Comparison of ENCODE assay signal across 10 cellular contexts in the genomic region with DNA sequence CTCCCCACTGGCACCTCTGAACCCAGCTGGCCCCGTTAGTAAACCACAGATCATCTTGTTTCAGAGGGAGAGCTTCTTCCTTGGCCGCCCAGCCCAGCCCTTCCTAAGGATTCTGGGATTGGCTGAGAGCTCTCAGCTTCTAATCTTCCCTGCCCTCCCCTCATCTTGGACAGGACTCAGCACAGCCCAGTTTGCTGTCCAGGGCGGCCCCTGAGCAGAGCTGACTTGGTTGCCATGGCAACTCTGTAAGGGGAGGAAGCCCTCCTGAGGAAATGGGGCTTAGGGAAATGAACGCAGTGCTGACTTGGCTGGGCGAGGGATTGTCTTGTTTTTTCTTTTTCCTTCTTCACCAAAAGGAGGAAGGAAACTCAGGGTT. TPM values are rescaled to one million over a fixed set of nuclear protein-coding genes. Genes with fewer than 3 reads are reported as not detected.
DNase-seq lines count a peak whose midpoint lies in the region; ATAC-seq and TF ChIP-seq lines count a peak whose summit lies in the region.
"Had no signal": no experiment of that assay in that cellular context is flagged by ENCODE, and none has a peak within 500 bp of the region (broad histone marks: within the 10 kb centered on the region; RNA-seq: fewer than 3 reads in every experiment).

No MANE protein-coding gene starts in this region.

- CTCF ChIA-PET in activated naive CD4-positive, alpha-beta T cell treated with anti-CD3 and anti-CD28 coated beads for 36 hours (lab: Charles Lee), result interaction anchor here (0.7 to 1.3 kb wide), 3 partner anchors 16 to 290 kb away, joined by 3 to 6 read pairs (median 3); no protein-coding TSS in a partner anchor

- intact Hi-C loops in mucosa of descending colon (cut with DNase I, micrococcal nuclease), result loop anchor here in 1 of 2 donors (10.0 kb wide), 1 partner anchor 288 kb away; a partner anchor contains a TSS
- intact Hi-C loops in activated naive CD4-positive, alpha-beta T cell treated with anti-CD3 and anti-CD28 coated beads for 36 hours (cut with micrococcal nuclease), result loop anchor here (5.0 kb wide), 1 partner anchor 40 kb away; a partner anchor contains a TSS

- H3K36me3 ChIP-seq in mucosa of descending colon (ENCODE audit: low read depth), result no peaks in the 10 kb centered on the region

- H3K4me1 Mint-ChIP-seq in activated naive CD4-positive, alpha-beta T cell treated with anti-CD3 and anti-CD28 coated beads for 36 hours (ENCODE audit: low read depth), result peaks cover 13% of the 10 kb centered on the region

- H3K9me3 ChIP-seq in mucosa of descending colon, result no peaks in the 10 kb centered on the region

- peak overlapping the region in 1 of 2 donors; percentile 74 for H3K27ac ChIP-seq in coronary artery

- H3K27ac Mint-ChIP-seq in activated naive CD4-positive, alpha-beta T cell treated with anti-CD3 and anti-CD28 coated beads for 36 hours, result no peak overlapping the region

- DNase-seq in Ammon's horn (ENCODE audit: low spot score) (peak; percentile 49), LHCN-M2 (ENCODE audit: low read depth) (peak; percentile 52), coronary artery (ENCODE audit: low spot score) (peak; percentile 76), mucosa of descending colon (peak in 2 of 3 donors; percentile 31 to 67)
- DNase-seq in stimulated activated CD8-positive, alpha-beta memory T cell treated with anti-CD3 and anti-CD28 coated beads, Interleukin-4, amount 100 ng/mL, for 48 hours, result no peak
- DNase-seq in activated naive CD4-positive, alpha-beta T cell treated with anti-CD3 and anti-CD28 coated beads for 36 hours, result no peak
- DNase-seq: activated T-cell treated with anti-CD3 and anti-CD28 coated beads, Interleukin-2, amount 50 U/mL, for 4 hours had no signal

- no peak for TF ChIP-seq CTCF in coronary artery (IDR thresholded peaks at IDR 0.05)
- no peak for TF ChIP-seq CTCF in mucosa of descending colon (IDR thresholded peaks at IDR 0.05)

- H3K9me3 Mint-ChIP-seq in activated naive CD4-positive, alpha-beta T cell treated with anti-CD3 and anti-CD28 coated beads for 36 hours, result no peaks in the 10 kb centered on the region
- H3K9me3 Mint-ChIP-seq: activated T-cell treated with anti-CD3 and anti-CD28 coated beads, Interleukin-2, amount 50 U/mL, for 4 hours had no signal

- no peak overlapping the region for H3K4me3 Mint-ChIP-seq in activated naive CD4-positive, alpha-beta T cell treated with anti-CD3 and anti-CD28 coated beads for 36 hours
- H3K4me3 Mint-ChIP-seq: activated T-cell treated with anti-CD3 and anti-CD28 coated beads, Interleukin-2, amount 50 U/mL, for 4 hours had no signal

- ATAC-seq in mucosa of descending colon, result peak; percentile 35
- no peak for ATAC-seq in HG03025 (IDR thresholded peaks at IDR 0.05; ENCODE audit: low FRiP score, unreplicated experiment)
- no peak for ATAC-seq in HG03520 (IDR thresholded peaks at IDR 0.05; ENCODE audit: unreplicated experiment)

- no peak overlapping the region for H3K4me3 ChIP-seq in coronary artery
- no peak overlapping the region for H3K4me3 ChIP-seq in mucosa of descending colon

- H3K4me1 ChIP-seq in mucosa of descending colon (ENCODE audit: low read depth), result no peaks in the 10 kb centered on the region

- H3K27me3 Mint-ChIP-seq in activated naive CD4-positive, alpha-beta T cell treated with anti-CD3 and anti-CD28 coated beads for 36 hours (ENCODE audit: low read depth), result no peaks in the 10 kb centered on the region

- H3K36me3 Mint-ChIP-seq in activated naive CD4-positive, alpha-beta T cell treated with anti-CD3 and anti-CD28 coated beads for 36 hours (ENCODE audit: low read depth), result no peaks in the 10 kb centered on the region

RNA-seq across cellular contexts. Expression of a gene that starts 4.6 kb away (rescaled TPM):
- 0.17 TPM in 1 of 2 replicates, not detected in the other for total RNA-seq in LHCN-M2 (2014; rRNA removed)
- polyA plus RNA-seq in LHCN-M2 (2012), result not detected
- total RNA-seq in mucosa of descending colon, result 1 to 10 TPM; 1.7 to 4.3 (median 2.7) TPM
- total RNA-seq in activated naive CD4-positive, alpha-beta T cell treated with anti-CD3 and anti-CD28 coated beads for 36 hours, result under 1 TPM; 0.07 to 0.20 TPM
- total RNA-seq: HT-29 had no signal

RNA-seq across cellular contexts. Expression of a gene that starts 36.5 kb away (rescaled TPM):
- total RNA-seq in LHCN-M2 (2014; rRNA removed) (1.5 and 3.2 TPM in 2 replicates), mucosa of descending colon (10 to 100 TPM; 11.4 to 29.3 (median 20.5) TPM)
- 2.3 TPM for polyA plus RNA-seq in LHCN-M2 (2012)
- total RNA-seq in activated naive CD4-positive, alpha-beta T cell treated with anti-CD3 and anti-CD28 coated beads for 36 hours, result 10 to 100 TPM; 35.0 to 37.8 TPM

RNA-seq across cellular contexts. Expression of a gene that starts 42.3 kb away (rescaled TPM):
- 38.3 and 44.6 TPM in 2 replicates for total RNA-seq in LHCN-M2 (2014; rRNA removed)
- 56.1 TPM for polyA plus RNA-seq in LHCN-M2 (2012)
- total RNA-seq in mucosa of descending colon, result 10 to 100 TPM; 46.3 to 64.8 (median 56.3) TPM
- total RNA-seq in activated naive CD4-positive, alpha-beta T cell treated with anti-CD3 and anti-CD28 coated beads for 36 hours, result 10 to 100 TPM; 53.8 to 55.0 TPM

RNA-seq across cellular contexts. Expression of a gene that starts 55.9 kb away (rescaled TPM):
- total RNA-seq in LHCN-M2 (2014; rRNA removed) (1.4 and 1.7 TPM in 2 replicates), mucosa of descending colon (10 to 100 TPM; 26.0 to 85.7 (median 68.5) TPM)
- 4.3 TPM for polyA plus RNA-seq in LHCN-M2 (2012)
- total RNA-seq in activated naive CD4-positive, alpha-beta T cell treated with anti-CD3 and anti-CD28 coated beads for 36 hours, result 10 to 100 TPM; 17.4 to 22.0 TPM

Comparison
In these comparisons a context has a peak if more than half of its experiments do, and no peak if none do; other contexts are left out.
1. DNase-seq: peak in Ammon's horn (single experiment), LHCN-M2 (single experiment), coronary artery (single experiment) and mucosa of descending colon (2 of 3); none in stimulated activated CD8-positive, alpha-beta memory T cell treated with anti-CD3 and anti-CD28 coated beads, Interleukin-4, amount 100 ng/mL, for 48 hours (single experiment) and activated naive CD4-positive, alpha-beta T cell treated with anti-CD3 and anti-CD28 coated beads for 36 hours (single experiment).